2 cellular contexts compared by ENCODE assay signal in the genomic region with DNA sequence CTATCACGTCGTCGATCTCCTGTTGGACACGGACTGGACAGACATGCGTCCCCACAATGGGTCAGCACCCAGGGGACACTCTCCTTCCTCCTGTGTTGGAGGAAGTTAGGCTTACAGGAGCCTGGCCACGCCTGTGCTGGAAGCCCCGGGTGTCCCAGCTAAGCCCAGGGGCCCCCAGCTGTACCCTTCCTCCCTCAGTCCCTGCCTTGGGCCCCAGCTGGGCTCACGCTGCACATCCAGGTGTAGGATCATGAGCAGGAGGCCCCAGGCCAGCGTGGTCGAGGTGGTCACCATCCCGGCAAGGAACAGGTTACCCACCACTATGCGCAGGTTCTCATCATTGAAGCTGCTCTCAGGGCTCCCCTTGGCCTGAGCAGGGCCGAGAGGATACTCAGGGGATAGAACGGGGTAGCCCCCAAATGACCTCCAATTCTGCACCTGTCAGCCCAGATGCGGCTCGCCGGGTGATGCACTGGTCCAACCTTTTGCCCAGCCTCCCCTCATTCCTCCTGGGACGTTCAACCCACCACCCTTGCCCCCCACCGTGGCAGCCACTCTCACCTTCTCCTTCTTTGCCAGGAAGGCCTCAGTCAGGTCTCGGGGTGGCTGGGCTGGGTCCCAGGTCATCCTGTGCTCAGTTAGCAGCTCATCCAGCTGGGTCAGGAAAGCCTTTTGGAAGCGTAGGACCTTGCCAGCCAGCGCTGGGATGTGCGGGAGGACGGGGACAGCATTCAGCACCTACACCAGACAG. TPM values are rescaled to one million over a fixed set of nuclear protein-coding genes. Genes with fewer than 3 reads are reported as not detected.
"Had no signal": no experiment of that assay in that cellular context is flagged by ENCODE, and none has a peak within 500 bp of the region (broad histone marks: within the 10 kb centered on the region; RNA-seq: fewer than 3 reads in every experiment).

No MANE protein-coding gene starts in this region.

RNA-seq across cellular contexts. Expression of a gene that starts 10.9 kb away (rescaled TPM):
- total RNA-seq: Right ventricle myocardium inferior, RPMI7951 had no signal
